Comparison of ENCODE assay signal across 1 cellular context in the genomic region with DNA sequence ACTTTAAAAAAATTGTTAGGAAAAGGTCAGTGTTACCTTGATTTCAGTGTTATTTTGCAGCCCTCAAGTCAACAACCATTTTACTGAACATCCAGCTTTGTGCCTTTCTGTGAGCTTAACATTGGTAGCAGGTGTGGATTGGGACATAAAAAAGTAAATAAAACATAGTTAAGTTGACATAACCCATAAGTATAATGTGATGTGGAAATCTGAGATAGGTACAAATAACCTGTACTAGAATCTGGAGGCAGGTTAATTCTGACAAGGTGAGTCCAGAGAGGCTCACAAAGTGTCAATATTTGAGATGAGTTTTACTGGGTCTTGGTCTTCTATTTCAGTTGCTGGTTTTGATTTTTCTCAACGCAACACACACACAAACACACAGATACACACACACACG.
TF ChIP-seq lines count a peak whose summit lies in the region.

No MANE protein-coding gene starts in this region.

TF ChIP-seq in HepG2, 621 proteins besides CTCF, POLR2A, EP300 and RAD21 (continued from another document and continues in another):
- TF ChIP-seq, protein P1, sequence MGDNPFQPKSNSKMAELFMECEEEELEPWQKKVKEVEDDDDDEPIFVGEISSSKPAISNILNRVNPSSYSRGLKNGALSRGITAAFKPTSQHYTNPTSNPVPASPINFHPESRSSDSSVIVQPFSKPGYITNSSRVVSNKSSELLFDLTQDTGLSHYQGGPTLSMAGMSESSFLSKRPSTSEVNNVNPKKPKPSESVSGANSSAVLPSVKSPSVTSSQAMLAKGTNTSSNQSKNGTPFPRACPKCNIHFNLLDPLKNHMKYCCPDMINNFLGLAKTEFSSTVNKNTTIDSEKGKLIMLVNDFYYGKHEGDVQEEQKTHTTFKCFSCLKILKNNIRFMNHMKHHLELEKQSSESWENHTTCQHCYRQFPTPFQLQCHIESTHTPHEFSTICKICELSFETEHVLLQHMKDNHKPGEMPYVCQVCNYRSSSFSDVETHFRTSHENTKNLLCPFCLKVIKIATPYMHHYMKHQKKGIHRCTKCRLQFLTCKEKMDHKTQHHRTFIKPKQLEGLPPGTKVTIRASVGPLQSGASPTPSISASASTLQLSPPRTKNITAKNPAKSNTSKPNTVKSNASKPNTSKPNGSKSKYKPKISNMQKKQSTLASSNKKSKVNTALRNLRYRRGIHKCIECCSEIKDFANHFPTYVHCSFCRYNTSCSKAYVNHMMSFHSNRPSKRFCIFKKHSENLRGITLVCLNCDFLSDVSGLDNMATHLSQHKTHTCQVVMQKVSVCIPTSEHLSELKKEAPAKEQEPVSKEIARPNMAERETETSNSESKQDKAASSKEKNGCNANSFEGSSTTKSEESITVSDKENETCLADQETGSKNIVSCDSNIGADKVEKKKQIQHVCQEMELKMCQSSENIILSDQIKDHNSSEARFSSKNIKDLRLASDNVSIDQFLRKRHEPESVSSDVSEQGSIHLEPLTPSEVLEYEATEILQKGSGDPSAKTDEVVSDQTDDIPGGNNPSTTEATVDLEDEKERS (CRISPR knock-in tag; IDR thresholded peaks at IDR 0.05): no peak
- no peak for TF ChIP-seq TARDBP (CRISPR knock-in tag; IDR thresholded peaks at IDR 0.05)
- no peak for TF ChIP-seq NFKBIZ (CRISPR knock-in tag; IDR thresholded peaks at IDR 0.05)
- no peak for TF ChIP-seq RAD51 (IDR thresholded peaks at IDR 0.05; ENCODE audit: borderline replicate concordance)
- TF ChIP-seq ZEB1 (IDR thresholded peaks at IDR 0.05; ENCODE audit: insufficient replicate concordance, low read depth): peak; percentile 57
- no peak for TF ChIP-seq ZFP36L1 (CRISPR knock-in tag; IDR thresholded peaks at IDR 0.05)
- TF ChIP-seq CREM (IDR thresholded peaks at IDR 0.05): peak; percentile 33
- TF ChIP-seq CREM (CRISPR knock-in tag; IDR thresholded peaks at IDR 0.05): no peak
- no peak for TF ChIP-seq ZNF451 (CRISPR knock-in tag; IDR thresholded peaks at IDR 0.05)
- TF ChIP-seq ZNF3 (CRISPR knock-in tag; IDR thresholded peaks at IDR 0.05): no peak
- no peak for TF ChIP-seq PPARG (CRISPR knock-in tag; conservative IDR thresholded peaks at IDR 0.05)
- TF ChIP-seq, protein P2, sequence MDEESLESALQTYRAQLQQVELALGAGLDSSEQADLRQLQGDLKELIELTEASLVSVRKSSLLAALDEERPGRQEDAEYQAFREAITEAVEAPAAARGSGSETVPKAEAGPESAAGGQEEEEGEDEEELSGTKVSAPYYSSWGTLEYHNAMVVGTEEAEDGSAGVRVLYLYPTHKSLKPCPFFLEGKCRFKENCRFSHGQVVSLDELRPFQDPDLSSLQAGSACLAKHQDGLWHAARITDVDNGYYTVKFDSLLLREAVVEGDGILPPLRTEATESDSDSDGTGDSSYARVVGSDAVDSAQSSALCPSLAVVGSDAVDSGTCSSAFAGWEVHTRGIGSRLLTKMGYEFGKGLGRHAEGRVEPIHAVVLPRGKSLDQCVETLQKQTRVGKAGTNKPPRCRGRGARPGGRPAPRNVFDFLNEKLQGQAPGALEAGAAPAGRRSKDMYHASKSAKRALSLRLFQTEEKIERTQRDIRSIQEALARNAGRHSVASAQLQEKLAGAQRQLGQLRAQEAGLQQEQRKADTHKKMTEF (CRISPR knock-in tag; IDR thresholded peaks at IDR 0.05): no peak
- no peak for TF ChIP-seq ZNF678 (CRISPR knock-in tag; IDR thresholded peaks at IDR 0.05)
- TF ChIP-seq YEATS4 (CRISPR knock-in tag; IDR thresholded peaks at IDR 0.05; ENCODE audit: borderline replicate concordance): no peak
- no peak for TF ChIP-seq ZNF772 (CRISPR knock-in tag; IDR thresholded peaks at IDR 0.05)
- peak; percentile 41 for TF ChIP-seq HNF4A (CRISPR knock-in tag; IDR thresholded peaks at IDR 0.05)
- TF ChIP-seq TFE3 (CRISPR knock-in tag; IDR thresholded peaks at IDR 0.05): no peak
- TF ChIP-seq, protein P3, sequence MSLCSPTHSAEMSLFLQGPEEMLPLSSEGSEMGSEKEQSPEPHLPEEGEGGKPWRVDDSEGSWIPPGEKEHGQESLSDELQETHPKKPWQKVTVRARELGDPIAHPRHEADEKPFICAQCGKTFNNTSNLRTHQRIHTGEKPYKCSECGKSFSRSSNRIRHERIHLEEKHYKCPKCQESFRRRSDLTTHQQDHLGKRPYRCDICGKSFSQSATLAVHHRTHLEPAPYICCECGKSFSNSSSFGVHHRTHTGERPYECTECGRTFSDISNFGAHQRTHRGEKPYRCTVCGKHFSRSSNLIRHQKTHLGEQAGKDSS (CRISPR knock-in tag; IDR thresholded peaks at IDR 0.05; ENCODE audit: borderline replicate concordance, low read depth): no peak
- no peak for TF ChIP-seq ZNF136 (CRISPR knock-in tag; IDR thresholded peaks at IDR 0.05; ENCODE audit: low read depth)
- no peak for TF ChIP-seq LCORL (IDR thresholded peaks at IDR 0.05)
- TF ChIP-seq LCORL (CRISPR knock-in tag; IDR thresholded peaks at IDR 0.05): peak; percentile 36; the same call in 1 of the 2 replicates
- TF ChIP-seq ZNF225 (CRISPR knock-in tag; IDR thresholded peaks at IDR 0.05): no peak
- no peak for TF ChIP-seq SP1 (IDR thresholded peaks at IDR 0.05)
- no peak for TF ChIP-seq SP1 (CRISPR knock-in tag; IDR thresholded peaks at IDR 0.05)
- TF ChIP-seq, protein P4, sequence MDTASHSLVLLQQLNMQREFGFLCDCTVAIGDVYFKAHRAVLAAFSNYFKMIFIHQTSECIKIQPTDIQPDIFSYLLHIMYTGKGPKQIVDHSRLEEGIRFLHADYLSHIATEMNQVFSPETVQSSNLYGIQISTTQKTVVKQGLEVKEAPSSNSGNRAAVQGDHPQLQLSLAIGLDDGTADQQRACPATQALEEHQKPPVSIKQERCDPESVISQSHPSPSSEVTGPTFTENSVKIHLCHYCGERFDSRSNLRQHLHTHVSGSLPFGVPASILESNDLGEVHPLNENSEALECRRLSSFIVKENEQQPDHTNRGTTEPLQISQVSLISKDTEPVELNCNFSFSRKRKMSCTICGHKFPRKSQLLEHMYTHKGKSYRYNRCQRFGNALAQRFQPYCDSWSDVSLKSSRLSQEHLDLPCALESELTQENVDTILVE (CRISPR knock-in tag; IDR thresholded peaks at IDR 0.05): no peak
- TF ChIP-seq TEAD3 (CRISPR knock-in tag; optimal IDR thresholded peaks at IDR 0.05; ENCODE audit: borderline replicate concordance): no peak
- TF ChIP-seq ZNF605 (CRISPR knock-in tag; IDR thresholded peaks at IDR 0.05): no peak
- no peak for TF ChIP-seq E2F2 (CRISPR knock-in tag; IDR thresholded peaks at IDR 0.05; ENCODE audit: borderline replicate concordance)
- TF ChIP-seq CBX5 (CRISPR knock-in tag; IDR thresholded peaks at IDR 0.05; ENCODE audit: borderline replicate concordance): no peak
- TF ChIP-seq ZNF567 (CRISPR knock-in tag; IDR thresholded peaks at IDR 0.05; ENCODE audit: borderline replicate concordance): no peak
- TF ChIP-seq POGZ (CRISPR knock-in tag; IDR thresholded peaks at IDR 0.05): peak; percentile 42; the same call in 1 of the 2 replicates
- TF ChIP-seq MZF1 (CRISPR knock-in tag; IDR thresholded peaks at IDR 0.05; ENCODE audit: borderline replicate concordance): no peak
- TF ChIP-seq PHF21A (CRISPR knock-in tag; IDR thresholded peaks at IDR 0.05): no peak
- TF ChIP-seq ZNF737 (CRISPR knock-in tag; IDR thresholded peaks at IDR 0.05; ENCODE audit: borderline replicate concordance): no peak
- no peak for TF ChIP-seq ZNF629 (CRISPR knock-in tag; conservative IDR thresholded peaks at IDR 0.05)
- no peak for TF ChIP-seq NPAS2 (CRISPR knock-in tag; IDR thresholded peaks at IDR 0.05; ENCODE audit: borderline replicate concordance)
- TF ChIP-seq, protein P5, sequence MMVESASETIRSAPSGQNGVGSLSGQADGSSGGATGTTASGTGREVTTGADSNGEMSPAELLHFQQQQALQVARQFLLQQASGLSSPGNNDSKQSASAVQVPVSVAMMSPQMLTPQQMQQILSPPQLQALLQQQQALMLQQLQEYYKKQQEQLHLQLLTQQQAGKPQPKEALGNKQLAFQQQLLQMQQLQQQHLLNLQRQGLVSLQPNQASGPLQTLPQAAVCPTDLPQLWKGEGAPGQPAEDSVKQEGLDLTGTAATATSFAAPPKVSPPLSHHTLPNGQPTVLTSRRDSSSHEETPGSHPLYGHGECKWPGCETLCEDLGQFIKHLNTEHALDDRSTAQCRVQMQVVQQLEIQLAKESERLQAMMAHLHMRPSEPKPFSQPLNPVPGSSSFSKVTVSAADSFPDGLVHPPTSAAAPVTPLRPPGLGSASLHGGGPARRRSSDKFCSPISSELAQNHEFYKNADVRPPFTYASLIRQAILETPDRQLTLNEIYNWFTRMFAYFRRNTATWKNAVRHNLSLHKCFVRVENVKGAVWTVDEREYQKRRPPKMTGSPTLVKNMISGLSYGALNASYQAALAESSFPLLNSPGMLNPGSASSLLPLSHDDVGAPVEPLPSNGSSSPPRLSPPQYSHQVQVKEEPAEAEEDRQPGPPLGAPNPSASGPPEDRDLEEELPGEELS (CRISPR knock-in tag; IDR thresholded peaks at IDR 0.05): 0 out of 2 replicates have a peak, but pooled peaks have one; percentile 29
- TF ChIP-seq, protein P6, sequence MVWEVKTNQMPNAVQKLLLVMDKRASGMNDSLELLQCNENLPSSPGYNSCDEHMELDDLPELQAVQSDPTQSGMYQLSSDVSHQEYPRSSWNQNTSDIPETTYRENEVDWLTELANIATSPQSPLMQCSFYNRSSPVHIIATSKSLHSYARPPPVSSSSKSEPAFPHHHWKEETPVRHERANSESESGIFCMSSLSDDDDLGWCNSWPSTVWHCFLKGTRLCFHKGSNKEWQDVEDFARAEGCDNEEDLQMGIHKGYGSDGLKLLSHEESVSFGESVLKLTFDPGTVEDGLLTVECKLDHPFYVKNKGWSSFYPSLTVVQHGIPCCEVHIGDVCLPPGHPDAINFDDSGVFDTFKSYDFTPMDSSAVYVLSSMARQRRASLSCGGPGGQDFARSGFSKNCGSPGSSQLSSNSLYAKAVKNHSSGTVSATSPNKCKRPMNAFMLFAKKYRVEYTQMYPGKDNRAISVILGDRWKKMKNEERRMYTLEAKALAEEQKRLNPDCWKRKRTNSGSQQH (CRISPR knock-in tag; IDR thresholded peaks at IDR 0.05; ENCODE audit: low read depth): no peak
- TF ChIP-seq ZNF724P (CRISPR knock-in tag; IDR thresholded peaks at IDR 0.05; ENCODE audit: borderline replicate concordance): no peak
- TF ChIP-seq TOPORS (CRISPR knock-in tag; IDR thresholded peaks at IDR 0.05): no peak
- TF ChIP-seq, protein P7, sequence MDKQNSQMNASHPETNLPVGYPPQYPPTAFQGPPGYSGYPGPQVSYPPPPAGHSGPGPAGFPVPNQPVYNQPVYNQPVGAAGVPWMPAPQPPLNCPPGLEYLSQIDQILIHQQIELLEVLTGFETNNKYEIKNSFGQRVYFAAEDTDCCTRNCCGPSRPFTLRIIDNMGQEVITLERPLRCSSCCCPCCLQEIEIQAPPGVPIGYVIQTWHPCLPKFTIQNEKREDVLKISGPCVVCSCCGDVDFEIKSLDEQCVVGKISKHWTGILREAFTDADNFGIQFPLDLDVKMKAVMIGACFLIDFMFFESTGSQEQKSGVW (CRISPR knock-in tag; IDR thresholded peaks at IDR 0.05; ENCODE audit: borderline replicate concordance): no peak
- TF ChIP-seq, protein P8, sequence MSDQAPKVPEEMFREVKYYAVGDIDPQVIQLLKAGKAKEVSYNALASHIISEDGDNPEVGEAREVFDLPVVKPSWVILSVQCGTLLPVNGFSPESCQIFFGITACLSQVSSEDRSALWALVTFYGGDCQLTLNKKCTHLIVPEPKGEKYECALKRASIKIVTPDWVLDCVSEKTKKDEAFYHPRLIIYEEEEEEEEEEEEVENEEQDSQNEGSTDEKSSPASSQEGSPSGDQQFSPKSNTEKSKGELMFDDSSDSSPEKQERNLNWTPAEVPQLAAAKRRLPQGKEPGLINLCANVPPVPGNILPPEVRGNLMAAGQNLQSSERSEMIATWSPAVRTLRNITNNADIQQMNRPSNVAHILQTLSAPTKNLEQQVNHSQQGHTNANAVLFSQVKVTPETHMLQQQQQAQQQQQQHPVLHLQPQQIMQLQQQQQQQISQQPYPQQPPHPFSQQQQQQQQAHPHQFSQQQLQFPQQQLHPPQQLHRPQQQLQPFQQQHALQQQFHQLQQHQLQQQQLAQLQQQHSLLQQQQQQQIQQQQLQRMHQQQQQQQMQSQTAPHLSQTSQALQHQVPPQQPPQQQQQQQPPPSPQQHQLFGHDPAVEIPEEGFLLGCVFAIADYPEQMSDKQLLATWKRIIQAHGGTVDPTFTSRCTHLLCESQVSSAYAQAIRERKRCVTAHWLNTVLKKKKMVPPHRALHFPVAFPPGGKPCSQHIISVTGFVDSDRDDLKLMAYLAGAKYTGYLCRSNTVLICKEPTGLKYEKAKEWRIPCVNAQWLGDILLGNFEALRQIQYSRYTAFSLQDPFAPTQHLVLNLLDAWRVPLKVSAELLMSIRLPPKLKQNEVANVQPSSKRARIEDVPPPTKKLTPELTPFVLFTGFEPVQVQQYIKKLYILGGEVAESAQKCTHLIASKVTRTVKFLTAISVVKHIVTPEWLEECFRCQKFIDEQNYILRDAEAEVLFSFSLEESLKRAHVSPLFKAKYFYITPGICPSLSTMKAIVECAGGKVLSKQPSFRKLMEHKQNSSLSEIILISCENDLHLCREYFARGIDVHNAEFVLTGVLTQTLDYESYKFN (CRISPR knock-in tag; conservative IDR thresholded peaks at IDR 0.05): 0 out of 2 replicates have a peak, but pooled peaks have one; percentile 9
- peak; percentile 48; the same call in 1 of the 2 replicates for TF ChIP-seq ISL2 (CRISPR knock-in tag; IDR thresholded peaks at IDR 0.05)
- no peak for TF ChIP-seq KAT7 (CRISPR knock-in tag; IDR thresholded peaks at IDR 0.05; ENCODE audit: borderline replicate concordance)
- TF ChIP-seq, protein P9, sequence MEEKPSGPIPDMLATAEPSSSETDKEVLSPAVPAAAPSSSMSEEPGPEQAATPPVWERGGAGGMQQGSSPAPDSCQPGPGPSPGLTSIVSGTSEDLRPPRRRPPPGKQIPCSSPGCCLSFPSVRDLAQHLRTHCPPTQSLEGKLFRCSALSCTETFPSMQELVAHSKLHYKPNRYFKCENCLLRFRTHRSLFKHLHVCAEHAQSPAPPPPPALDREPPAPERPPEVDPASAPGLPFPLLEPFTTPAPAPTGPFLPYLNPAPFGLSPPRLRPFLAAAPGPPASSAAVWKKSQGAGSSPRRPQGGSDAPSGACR (CRISPR knock-in tag; IDR thresholded peaks at IDR 0.05): no peak
- no peak for TF ChIP-seq TSC22D2 (CRISPR knock-in tag; IDR thresholded peaks at IDR 0.05; ENCODE audit: borderline replicate concordance)
- TF ChIP-seq ZFP1 (CRISPR knock-in tag; IDR thresholded peaks at IDR 0.05): no peak
- TF ChIP-seq ATF7-NPFF (CRISPR knock-in tag; IDR thresholded peaks at IDR 0.05; ENCODE audit: low read depth): no peak
